2 cellular contexts compared by ENCODE assay signal in genomic region chr1:206873603-206874188, GRCh38.
TF ChIP-seq lines count a peak whose summit lies in the region.

No MANE protein-coding gene starts in this region.

TF ChIP-seq in IMR-90, 13 proteins besides CTCF, POLR2A, EP300 and RAD21:
- TF ChIP-seq, protein P1, sequence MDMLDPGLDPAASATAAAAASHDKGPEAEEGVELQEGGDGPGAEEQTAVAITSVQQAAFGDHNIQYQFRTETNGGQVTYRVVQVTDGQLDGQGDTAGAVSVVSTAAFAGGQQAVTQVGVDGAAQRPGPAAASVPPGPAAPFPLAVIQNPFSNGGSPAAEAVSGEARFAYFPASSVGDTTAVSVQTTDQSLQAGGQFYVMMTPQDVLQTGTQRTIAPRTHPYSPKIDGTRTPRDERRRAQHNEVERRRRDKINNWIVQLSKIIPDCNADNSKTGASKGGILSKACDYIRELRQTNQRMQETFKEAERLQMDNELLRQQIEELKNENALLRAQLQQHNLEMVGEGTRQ (IDR thresholded peaks at IDR 0.05; ENCODE audit: low read depth, low read length), result no peak
- TF ChIP-seq MXI1 (IDR thresholded peaks at IDR 0.05; ENCODE audit: borderline replicate concordance, low read depth, low read length) (no peak), MAZ (IDR thresholded peaks at IDR 0.05; ENCODE audit: borderline replicate concordance, low read depth, low read length) (no peak), RCOR1 (IDR thresholded peaks at IDR 0.05; ENCODE audit: insufficient replicate concordance, low read length) (no peak), NFE2L2 (IDR thresholded peaks at IDR 0.05; ENCODE audit: low read depth, low read length) (no peak)
TF ChIP-seq in IMR-90: peak in this region for 0.

TF ChIP-seq in H1, 55 proteins besides CTCF, POLR2A, EP300 and RAD21:
- no peak for TF ChIP-seq NRF1 (IDR thresholded peaks at IDR 0.05; ENCODE audit: low read depth, low read length)
- TF ChIP-seq SIN3A (conservative IDR thresholded peaks at IDR 0.05 in 1 of 2, IDR thresholded peaks at IDR 0.05 in 1 of 2; ENCODE audit: low read depth in 1 of 2, low read length in 2 of 2), result no peak
